8 cellular contexts compared by ENCODE assay signal in genomic region chr18:1057367-1057766, GRCh38.
"Had no signal": no experiment of that assay in that cellular context is flagged by ENCODE, and none has a peak within 500 bp of the region (broad histone marks: within the 10 kb centered on the region; RNA-seq: fewer than 3 reads in every experiment).

No MANE protein-coding gene starts in this region.

- DNase-seq: GDM1, GF-D8 had no signal

- H3K4me3 ChIP-seq: GM12878 had no signal

- FAIRE-seq: G401.6, GM12878, GM12891, GM12892, GM18507, GM19239 had no signal

- ATAC-seq: GM12878 had no signal
